In genomic region chr10:126598009-126598408, GRCh38 we compare ENCODE assay signal across 9 cellular contexts.
A peak's percentile ranks its signal among the peaks of the same experiment; 100 is the strongest.
DNase-seq lines count a peak whose midpoint lies in the region; ATAC-seq and TF ChIP-seq lines count a peak whose summit lies in the region.
"Had no signal": no experiment of that assay in that cellular context is flagged by ENCODE, and none has a peak within 500 bp of the region (broad histone marks: within the 10 kb centered on the region; RNA-seq: fewer than 3 reads in every experiment).

No MANE protein-coding gene starts in this region.

- H3K4me1 Mint-ChIP-seq in WTC11 (peaks cover 24% of the 10 kb centered on the region), T-cell (no peaks in the 10 kb centered on the region)

- H3K4me3 Mint-ChIP-seq in WTC11 = no peak overlapping the region
- no peak overlapping the region for H3K4me3 Mint-ChIP-seq in T-cell

- no peaks in the 10 kb centered on the region for H3K9me3 Mint-ChIP-seq in WTC11
- peaks cover 0 to 9% (median 3%) of the 10 kb centered on the region in 3 donors for H3K9me3 Mint-ChIP-seq in T-cell

- H3K27ac Mint-ChIP-seq in WTC11 = no peak overlapping the region
- no peak overlapping the region for H3K27ac Mint-ChIP-seq in T-cell

- H3K36me3 ChIP-seq in kidney epithelial cell (ENCODE audit: control insufficient read depth, insufficient read depth, low read length) = no peaks in the 10 kb centered on the region
- H3K36me3 ChIP-seq: thoracic aorta had no signal

- no peaks in the 10 kb centered on the region for H3K27me3 ChIP-seq in kidney epithelial cell (ENCODE audit: control insufficient read depth, insufficient read depth, low read length)

- ATAC-seq in WTC11 (peak; percentile 94), T-cell (replicated peaks in 1 of 4) (no peak), HG03457 (IDR thresholded peaks at IDR 0.05; ENCODE audit: unreplicated experiment) (no peak)

- H3K4me3 ChIP-seq in AG04449 (ENCODE audit: low read depth, low read length) (no peak overlapping the region), kidney epithelial cell (ENCODE audit: low read depth, low read length) (no peak overlapping the region)
- H3K4me3 ChIP-seq in Jurkat, Clone E6-1 (ENCODE audit: low read length) = no peak overlapping the region
- H3K4me3 ChIP-seq: thoracic aorta had no signal

- CTCF ChIA-PET in AG04449 (lab: Yijun Ruan, JAX) = interaction anchor here (0.7 to 1.2 kb wide), 5 partner anchors 17 to 663 kb away, joined by 3 to 5 read pairs (median 3); no protein-coding TSS in a partner anchor
- CTCF ChIA-PET in WTC11 (lab: Charles Lee) = interaction anchor here (0.5 to 3.3 kb wide), 26 partner anchors 13 to 664 kb away, joined by 3 to 17 read pairs (median 4); no protein-coding TSS in a partner anchor
- CTCF ChIA-PET in T-cell (lab: Charles Lee) = no interaction called here

- H3K36me3 Mint-ChIP-seq in WTC11 (no peaks in the 10 kb centered on the region), T-cell (no peaks in the 10 kb centered on the region)

- in situ Hi-C loops in G401 (cut with HindIII; ENCODE audit: low sequenced_read_pairs) = no loop called here

- DNase-seq in AG04449 (ENCODE audit: low read depth, low spot score) (no peak), G401 (ENCODE audit: low spot score) (peak; percentile 2), WTC11 (ENCODE audit: low spot score) (peak; percentile 76), kidney epithelial cell (ENCODE audit: low read depth) (no peak), foreskin melanocyte (no peak), T-cell (no peak)
- peak; percentile 28 for DNase-seq in Jurkat, Clone E6-1 (ENCODE audit: low read depth, low spot score)

- no peaks in the 10 kb centered on the region; the same call in 1 of the 2 replicates for H3K27me3 Mint-ChIP-seq in WTC11 (ENCODE audit: low read depth)
- H3K27me3 Mint-ChIP-seq in T-cell = peaks cover 1 to 4% of the 10 kb centered on the region in 2 donors

- peak; percentile 74 for TF ChIP-seq CTCF in AG04449 (IDR thresholded peaks at IDR 0.05; ENCODE audit: insufficient read depth, low read length, missing control alignments)
- TF ChIP-seq CTCF in WTC11 (IDR thresholded peaks at IDR 0.05) = peak; percentile 70
- peak; percentile 71 for TF ChIP-seq CTCF in kidney epithelial cell (IDR thresholded peaks at IDR 0.05; ENCODE audit: insufficient read depth, low read length, poor library complexity, severe bottlenecking)

- POLR2A ChIA-PET in AG04449 (lab: Yijun Ruan, JAX) (no interaction called here), WTC11 (lab: Charles Lee) (interaction anchor here (0.6 kb wide), 1 partner anchor 409 kb away, joined by 3 read pairs; no protein-coding TSS in a partner anchor), T-cell (lab: Charles Lee) (no interaction called here)

TF ChIP-seq in WTC11, 78 proteins besides CTCF, POLR2A, EP300 and RAD21:
- no peak for TF ChIP-seq PRDM15 (CRISPR knock-in tag; IDR thresholded peaks at IDR 0.05)
- no peak for TF ChIP-seq FOXP4 (CRISPR knock-in tag; IDR thresholded peaks at IDR 0.05)
- TF ChIP-seq SMAD4 (CRISPR knock-in tag; IDR thresholded peaks at IDR 0.05) = no peak

Comparison
In these comparisons a context has a peak if more than half of its experiments do, and no peak if none do; other contexts are left out.
1. DNase-seq: peak in G401 (single experiment), Jurkat, Clone E6-1 (single experiment) and WTC11 (single experiment); none in AG04449 (single experiment), kidney epithelial cell (single experiment), foreskin melanocyte (single experiment) and T-cell (0 of 34).
2. CTCF ChIA-PET loops: an anchor here in AG04449 (0.7 to 1.2 kb wide) and WTC11 (0.5 to 3.3 kb wide); none called in T-cell.
3. Peak in every context shown above with its lines, with median percentiles within 50 percentile points of each other: CTCF ChIP-seq.